8 cellular contexts compared by ENCODE assay signal in genomic region chr19:46016426-46017094, GRCh38. TPM values are rescaled to one million over a fixed set of nuclear protein-coding genes. Genes with fewer than 3 reads are reported as not detected.
DNase-seq lines count a peak whose midpoint lies in the region; ATAC-seq and TF ChIP-seq lines count a peak whose summit lies in the region.

No MANE protein-coding gene starts in this region.

- H2BK12ac ChIP-seq in trophoblast cell (ENCODE audit: low read length), result peak overlapping the region; percentile 24

- ATAC-seq in GM18909 (IDR thresholded peaks at IDR 0.05; ENCODE audit: poor library complexity, unreplicated experiment) (peak; percentile 64), SK-N-SH treated with all-trans-retinoic acid at 6 μM for 48 hours (peak; percentile 80), Right ventricle myocardium superior (ENCODE audit: poor library complexity) (peak; percentile 89)
- ATAC-seq in activated naive CD4-positive, alpha-beta T cell treated with anti-CD3 and anti-CD28 coated beads, Interleukin-2, amount 50 U/mL, for 72 hours, result peak; percentile 77 to 85

- WGBS in trophoblast cell (ENCODE audit: extremely low coverage, insufficient coverage, insufficient read length), result no CpG with 5 or more reads among the region's 48 CpGs

- H3K14ac ChIP-seq in trophoblast cell (ENCODE audit: low read length), result no peak overlapping the region

- H3K36me3 Mint-ChIP-seq in activated naive CD4-positive, alpha-beta T cell treated with anti-CD3 and anti-CD28 coated beads, Interleukin-2, amount 50 U/mL, for 72 hours, result peaks cover 0 to 4% of the 10 kb centered on the region in 2 donors

- H3K4ac ChIP-seq in trophoblast cell (ENCODE audit: low read depth, low read length), result no peak overlapping the region

- H3K4me2 ChIP-seq in trophoblast cell (ENCODE audit: low read length), result peak overlapping the region; percentile 74

- H3K36me3 ChIP-seq in trophoblast cell (ENCODE audit: control insufficient read depth in 1 of 2, insufficient read depth in 2 of 2, low read length in 2 of 2) (peaks cover 4 to 9% of the 10 kb centered on the region in 2 experiments), tibial artery (peaks cover 0 to 3% (median 0%) of the 10 kb centered on the region in 3 donors)

- H3K4me1 ChIP-seq in trophoblast cell (ENCODE audit: control insufficient read depth in 1 of 2, insufficient read depth in 2 of 2, low read length in 2 of 2), result peaks cover 12 to 19% of the 10 kb centered on the region in 2 experiments
- peaks cover 0 to 28% (median 22%) of the 10 kb centered on the region in 4 donors for H3K4me1 ChIP-seq in tibial artery

- no peaks in the 10 kb centered on the region for H3K9me3 Mint-ChIP-seq in activated naive CD4-positive, alpha-beta T cell treated with anti-CD3 and anti-CD28 coated beads, Interleukin-2, amount 50 U/mL, for 72 hours

- peak overlapping the region; percentile 11 to 15 for H3K27ac Mint-ChIP-seq in activated naive CD4-positive, alpha-beta T cell treated with anti-CD3 and anti-CD28 coated beads, Interleukin-2, amount 50 U/mL, for 72 hours

- TF ChIP-seq CTCF in tibial artery (IDR thresholded peaks at IDR 0.05), result peak; percentile 57 to 93

- H4K8ac ChIP-seq in trophoblast cell (ENCODE audit: low read depth, low read length), result no peak overlapping the region

- no peaks in the 10 kb centered on the region for H3K79me1 ChIP-seq in trophoblast cell (ENCODE audit: low read length)

- no peak overlapping the region for H4K12ac ChIP-seq in trophoblast cell (ENCODE audit: low read depth, low read length)

- H3K27ac ChIP-seq in trophoblast cell (ENCODE audit: low read depth, low read length) (no peak overlapping the region), tibial artery (peak overlapping the region; percentile 31 to 54)

- H2AFZ ChIP-seq in trophoblast cell (ENCODE audit: insufficient read depth, low read length, poor library complexity), result no peak overlapping the region

- no peak overlapping the region for H4K91ac ChIP-seq in trophoblast cell (ENCODE audit: low read depth, low read length)

- intact Hi-C loops in Right ventricle myocardium superior (cut with DNase I) (no loop called here), tibial artery (cut with DNase I; ENCODE audit: low total_unique reads) (loop anchor here (10.0 kb wide), 1 partner anchor 132 kb away; the partner anchor contains the start of gene IRF2BP1)

- peak overlapping the region; percentile 44 for H3K18ac ChIP-seq in trophoblast cell (ENCODE audit: low read length)

- H3K4me3 ChIP-seq in trophoblast cell (ENCODE audit: low read depth, low read length) (peak overlapping the region; percentile 8), tibial artery (peak overlapping the region; percentile 60 to 69)

- peaks cover 21% of the 10 kb centered on the region for H3K27me3 ChIP-seq in trophoblast cell (ENCODE audit: insufficient read depth, low read length)
- H3K27me3 ChIP-seq in tibial artery, result peaks cover 0 to 10% of the 10 kb centered on the region in 2 donors

- H3K79me2 ChIP-seq in trophoblast cell (ENCODE audit: control insufficient read depth, insufficient read depth, low read length, poor library complexity), result peaks cover 2% of the 10 kb centered on the region

- H2BK120ac ChIP-seq in trophoblast cell (ENCODE audit: insufficient read depth, low read length, poor library complexity), result no peak overlapping the region

- H3K23ac ChIP-seq in trophoblast cell (ENCODE audit: low read length), result no peak overlapping the region

- DNase-seq in 8988T (peak; percentile 74), M059J (ENCODE audit: low read depth) (peak; percentile 75), Right ventricle myocardium superior (peak; percentile 87), trophoblast cell (peak; percentile 77 to 90), tibial artery (peak; percentile 68 to 87)
- DNase-seq in activated naive CD4-positive, alpha-beta T cell treated with anti-CD3 and anti-CD28 coated beads, Interleukin-2, amount 50 U/mL, for 72 hours (ENCODE audit: low spot score in 2 of 2), result peak; percentile 83 to 85

- H2AK5ac ChIP-seq in trophoblast cell (ENCODE audit: low read length), result peak overlapping the region; percentile 68

- H2BK5ac ChIP-seq in trophoblast cell (ENCODE audit: low read depth, low read length, poor library complexity), result no peak overlapping the region

- H3K9ac ChIP-seq in trophoblast cell (ENCODE audit: low read length), result no peak overlapping the region

- H3K9me3 ChIP-seq in trophoblast cell (ENCODE audit: insufficient read depth, low read depth, low read length) (peaks cover 5% of the 10 kb centered on the region), tibial artery (no peaks in the 10 kb centered on the region)

TF ChIP-seq in SK-N-SH treated with all-trans-retinoic acid at 6 μM for 48 hours, 23 proteins besides CTCF, POLR2A, EP300 and RAD21:
- TF ChIP-seq ARNTL (CRISPR knock-in tag; IDR thresholded peaks at IDR 0.05; ENCODE audit: borderline replicate concordance, low read depth) (no peak), CSRNP3 (CRISPR knock-in tag; IDR thresholded peaks at IDR 0.05) (no peak), PPARA (CRISPR knock-in tag; IDR thresholded peaks at IDR 0.05; ENCODE audit: borderline replicate concordance) (no peak), ZFP30 (CRISPR knock-in tag; IDR thresholded peaks at IDR 0.05) (no peak)

RNA-seq across cellular contexts. Expression of gene PGLYRP1, which starts 6.3 kb away (rescaled TPM):
- not detected in 2 replicates for total RNA-seq in M059J (2014; rRNA removed; shearing (Covaris generic))
- total RNA-seq in activated naive CD4-positive, alpha-beta T cell treated with anti-CD3 and anti-CD28 coated beads, Interleukin-2, amount 50 U/mL, for 72 hours, result not detected
- total RNA-seq in Right ventricle myocardium superior, result not detected
- polyA plus RNA-seq in trophoblast cell (2013), result not detected in 2 replicates

RNA-seq across cellular contexts. Expression of gene CCDC61, which starts 21.3 kb away (rescaled TPM):
- total RNA-seq in M059J (2014; rRNA removed; shearing (Covaris generic)), result 4.0 and 7.8 TPM in 2 replicates
- total RNA-seq in activated naive CD4-positive, alpha-beta T cell treated with anti-CD3 and anti-CD28 coated beads, Interleukin-2, amount 50 U/mL, for 72 hours, result 10 to 100 TPM; 29.3 to 34.4 TPM
- total RNA-seq in Right ventricle myocardium superior, result 6.8 TPM
- polyA plus RNA-seq in trophoblast cell (2013), result 4.0 and 4.3 TPM in 2 replicates

RNA-seq across cellular contexts. Expression of gene IGFL4, which starts 24.2 kb away (rescaled TPM):
- not detected in 2 replicates for total RNA-seq in M059J (2014; rRNA removed; shearing (Covaris generic))
- total RNA-seq in activated naive CD4-positive, alpha-beta T cell treated with anti-CD3 and anti-CD28 coated beads, Interleukin-2, amount 50 U/mL, for 72 hours, result not detected
- not detected for total RNA-seq in Right ventricle myocardium superior
- 0.04 and 0.10 TPM in 2 replicates for polyA plus RNA-seq in trophoblast cell (2013)

RNA-seq across cellular contexts. Expression of gene NOVA2, which starts 42.9 kb away (rescaled TPM):
- 0.10 TPM in 2 replicates for total RNA-seq in M059J (2014; rRNA removed; shearing (Covaris generic))
- total RNA-seq in activated naive CD4-positive, alpha-beta T cell treated with anti-CD3 and anti-CD28 coated beads, Interleukin-2, amount 50 U/mL, for 72 hours, result under 1 TPM in 1 of 2 donors, not detected in 1; 0.08 TPM
- 3.7 TPM for total RNA-seq in Right ventricle myocardium superior
- polyA plus RNA-seq in trophoblast cell (2013), result under 0.01 and 0.01 TPM in 2 replicates
